ENCODE assay signal across 3 cellular contexts in genomic region chr9:115036691-115037090, GRCh38.
TF ChIP-seq lines count a peak whose summit lies in the region.

No MANE protein-coding gene starts in this region.

TF ChIP-seq in SK-N-SH, 30 proteins besides CTCF, POLR2A, EP300 and RAD21 (continued from another document):
- TF ChIP-seq IRF3 (IDR thresholded peaks at IDR 0.05; ENCODE audit: low read depth, low read length) (no peak), FOXM1 (IDR thresholded peaks at IDR 0.05; ENCODE audit: low read depth) (no peak), ELF1 (IDR thresholded peaks at IDR 0.05) (no peak), NRF1 (IDR thresholded peaks at IDR 0.05; ENCODE audit: low read depth, low read length) (no peak), YY1 (IDR thresholded peaks at IDR 0.05; ENCODE audit: low read depth) (no peak), SMC3 (IDR thresholded peaks at IDR 0.05; ENCODE audit: low read depth, low read length) (no peak), USF1 (IDR thresholded peaks at IDR 0.05; ENCODE audit: borderline replicate concordance, low read depth) (no peak), PBX3 (IDR thresholded peaks at IDR 0.05) (no peak), REST (IDR thresholded peaks at IDR 0.05; ENCODE audit: low read depth, low read length) (no peak), FOXJ3 (CRISPR knock-in tag; IDR thresholded peaks at IDR 0.05) (no peak)
TF ChIP-seq in SK-N-SH: peak in this region for 0.

TF ChIP-seq in SK-N-SH treated with all-trans-retinoic acid at 6 μM for 48 hours, 23 proteins besides CTCF, POLR2A, EP300 and RAD21 (continued from another document):
- TF ChIP-seq TSHZ2 (CRISPR knock-in tag; IDR thresholded peaks at IDR 0.05), result no peak
- TF ChIP-seq ESRRG (CRISPR knock-in tag; IDR thresholded peaks at IDR 0.05), result no peak
- TF ChIP-seq PPARA (CRISPR knock-in tag; IDR thresholded peaks at IDR 0.05; ENCODE audit: borderline replicate concordance), result no peak
- TF ChIP-seq OSR1 (CRISPR knock-in tag; IDR thresholded peaks at IDR 0.05), result no peak
- no peak for TF ChIP-seq ZNF8 (CRISPR knock-in tag; IDR thresholded peaks at IDR 0.05)
- no peak for TF ChIP-seq TCF4 (CRISPR knock-in tag; IDR thresholded peaks at IDR 0.05; ENCODE audit: borderline replicate concordance)
- TF ChIP-seq ZC3H10 (CRISPR knock-in tag; IDR thresholded peaks at IDR 0.05), result no peak
- TF ChIP-seq CSDC2 (CRISPR knock-in tag; IDR thresholded peaks at IDR 0.05), result no peak

TF ChIP-seq in IMR-90, 13 proteins besides CTCF, POLR2A, EP300 and RAD21 (continued from another document):
- TF ChIP-seq USF2 (IDR thresholded peaks at IDR 0.05; ENCODE audit: low read depth, low read length), result no peak
- TF ChIP-seq RFX5 (IDR thresholded peaks at IDR 0.05; ENCODE audit: low read depth, low read length), result no peak
- TF ChIP-seq ELK1 (IDR thresholded peaks at IDR 0.05; ENCODE audit: borderline replicate concordance, low read depth, low read length), result no peak
- no peak for TF ChIP-seq MXI1 (IDR thresholded peaks at IDR 0.05; ENCODE audit: borderline replicate concordance, low read depth, low read length)
- no peak for TF ChIP-seq SMC3 (IDR thresholded peaks at IDR 0.05; ENCODE audit: low read depth, low read length)
- TF ChIP-seq MAZ (IDR thresholded peaks at IDR 0.05; ENCODE audit: borderline replicate concordance, low read depth, low read length), result no peak
- no peak for TF ChIP-seq RCOR1 (IDR thresholded peaks at IDR 0.05; ENCODE audit: insufficient replicate concordance, low read length)
- TF ChIP-seq CHD1 (IDR thresholded peaks at IDR 0.05; ENCODE audit: low read depth, low read length), result no peak
- TF ChIP-seq CEBPB (IDR thresholded peaks at IDR 0.05; ENCODE audit: low read depth, low read length), result no peak
TF ChIP-seq in IMR-90: peak in this region for 0.
